Comparison of ENCODE assay signal across 8 cellular contexts in genomic region chr19:1133471-1133929, GRCh38. TPM values are rescaled to one million over a fixed set of nuclear protein-coding genes. Genes with fewer than 3 reads are reported as not detected.
DNase-seq lines count a peak whose midpoint lies in the region; ATAC-seq and FAIRE-seq lines count a peak whose summit lies in the region.

No MANE protein-coding gene starts in this region.

- DNase-seq in HTR-8/SVneo (ENCODE audit: insufficient read length, low spot score) (peak; percentile 34), D341Med (ENCODE audit: low spot score) (no peak), frontal cortex (ENCODE audit: low spot score in 2 of 2) (no peak), inferior parietal cortex (ENCODE audit: extremely low spot score) (no peak)
- peak; percentile 76 to 80 for DNase-seq in activated CD4-positive, alpha-beta T cell treated with anti-CD3 and anti-CD28 coated beads, Interleukin-2, amount 50 U/mL, for 4 hours
- DNase-seq in stimulated activated CD4-positive, alpha-beta T cell treated with anti-CD3 and anti-CD28 coated beads, Interleukin-1b, Interleukin-23, amount 100 ng/mL, for 48 hours, result peak; percentile 91

- ATAC-seq in GM18873 (IDR thresholded peaks at IDR 0.05; ENCODE audit: low FRiP score, unreplicated experiment) (peak; percentile 71), esophagus mucosa (peak; percentile 19)

- FAIRE-seq in HTR-8/SVneo (lab: Jason Lieb, UNC) (no peak), frontal cortex (lab: Jason Lieb, UNC) (no peak)

RNA-seq across cellular contexts. Expression of gene GPX4, which starts 29.7 kb away (rescaled TPM):
- total RNA-seq in esophagus mucosa (138 TPM), frontal cortex (150 TPM)

RNA-seq across cellular contexts. Expression of gene POLR2E, which starts 38.3 kb away (rescaled TPM):
- total RNA-seq in esophagus mucosa (139 TPM), frontal cortex (35.5 TPM)

RNA-seq across cellular contexts. Expression of gene SBNO2, which starts 40.6 kb away (rescaled TPM):
- 67.5 TPM for total RNA-seq in esophagus mucosa
- 4.1 TPM for total RNA-seq in frontal cortex

Comparison
In these comparisons a context has a peak if more than half of its experiments do, and no peak if none do; other contexts are left out.
1. DNase-seq: peak in HTR-8/SVneo (single experiment), activated CD4-positive, alpha-beta T cell treated with anti-CD3 and anti-CD28 coated beads, Interleukin-2, amount 50 U/mL, for 4 hours (2 of 2) and stimulated activated CD4-positive, alpha-beta T cell treated with anti-CD3 and anti-CD28 coated beads, Interleukin-1b, Interleukin-23, amount 100 ng/mL, for 48 hours (single experiment); none in D341Med (single experiment), frontal cortex (0 of 2) and inferior parietal cortex (single experiment).
2. RNA of gene SBNO2, which starts 40.6 kb away (total RNA-seq): 67.5 TPM in esophagus mucosa (single experiment); 4.1 TPM in frontal cortex (single experiment); every median in the first group is over 10 times any median in the second.